In genomic region chr17:47941998-47942490, GRCh38 we compare ENCODE assay signal across 8 cellular contexts. TPM values are rescaled to one million over a fixed set of nuclear protein-coding genes. Genes with fewer than 3 reads are reported as not detected.
A peak's percentile ranks its signal among the peaks of the same experiment; 100 is the strongest.
DNase-seq lines count a peak whose midpoint lies in the region; ATAC-seq, FAIRE-seq and TF ChIP-seq lines count a peak whose summit lies in the region.

No MANE protein-coding gene starts in this region.

- H3K36me3 ChIP-seq in BE2C (0 out of 2 replicates have a peak, but pooled peaks cover 2% of the 10 kb centered on the region), MM.1S (replicated peaks; ENCODE audit: insufficient read depth, low read length) (no peaks in the 10 kb centered on the region)

- H3K9me3 Mint-ChIP-seq in dendritic cell treated with granulocyte-macrophage colony-stimulating factor and Interleukin-4, amounts not matched to agents 40 ng/mL and 50 ng/mL, for 4 days: no peaks in the 10 kb centered on the region
- peaks cover 3% of the 10 kb centered on the region for H3K9me3 Mint-ChIP-seq in natural killer cell treated with Interleukin-12 subunit alpha and Interleukin-12 subunit beta and Interleukin-15 and Interleukin-18, amount 100 ng/mL, for 72 hours

- H3K4me3 ChIP-seq in BE2C (ENCODE audit: low read depth, low read length) (peak overlapping the region; percentile 83), MM.1S (ENCODE audit: low read length) (peak overlapping the region; percentile 81)

- H3K9me2 ChIP-seq in MM.1S (replicated peaks; ENCODE audit: insufficient read depth, low read length): no peaks in the 10 kb centered on the region

- H3K27me3 ChIP-seq in BE2C (no peaks in the 10 kb centered on the region), MM.1S (replicated peaks; ENCODE audit: insufficient read depth, low read length) (no peaks in the 10 kb centered on the region)

- TF ChIP-seq POLR2A in H54 (IDR thresholded peaks at IDR 0.05; ENCODE audit: low read depth, low read length): no peak

- peak overlapping the region; percentile 81 for H3K9ac ChIP-seq in MM.1S (ENCODE audit: low read length)

- H3K9me3 ChIP-seq in BE2C (0 out of 2 replicates have a peak, but pooled peaks cover 4% of the 10 kb centered on the region), MM.1S (replicated peaks; ENCODE audit: insufficient read depth, low read length) (no peaks in the 10 kb centered on the region)

- DNase-seq in BE2C (no peak), MM.1S (no peak), H54 (ENCODE audit: insufficient read length, low spot score) (no peak)
- peak; percentile 23 for DNase-seq in natural killer cell treated with Interleukin-12 subunit alpha and Interleukin-12 subunit beta and Interleukin-15 and Interleukin-18, amount 100 ng/mL, for 72 hours (ENCODE audit: low spot score)
- DNase-seq in central memory CD4-positive, alpha-beta T cell: no peak

- peak overlapping the region; percentile 86 for H3K4me3 Mint-ChIP-seq in dendritic cell treated with granulocyte-macrophage colony-stimulating factor and Interleukin-4, amounts not matched to agents 40 ng/mL and 50 ng/mL, for 4 days
- H3K4me3 Mint-ChIP-seq in natural killer cell treated with Interleukin-12 subunit alpha and Interleukin-12 subunit beta and Interleukin-15 and Interleukin-18, amount 100 ng/mL, for 72 hours: peak overlapping the region; percentile 80

- peaks cover 49% of the 10 kb centered on the region for H3K36me3 Mint-ChIP-seq in dendritic cell treated with granulocyte-macrophage colony-stimulating factor and Interleukin-4, amounts not matched to agents 40 ng/mL and 50 ng/mL, for 4 days (ENCODE audit: low read depth)
- H3K36me3 Mint-ChIP-seq in natural killer cell treated with Interleukin-12 subunit alpha and Interleukin-12 subunit beta and Interleukin-15 and Interleukin-18, amount 100 ng/mL, for 72 hours: peaks cover 8% of the 10 kb centered on the region

- intact Hi-C loops in dendritic cell treated with granulocyte-macrophage colony-stimulating factor and Interleukin-4, amounts not matched to agents 40 ng/mL and 50 ng/mL, for 4 days (cut with micrococcal nuclease): loop anchor here (2.0 kb wide), 1 partner anchor 47 kb away; no protein-coding TSS in a partner anchor

- peaks cover 21% of the 10 kb centered on the region for H3K79me2 ChIP-seq in MM.1S (ENCODE audit: low read length)

- no peaks in the 10 kb centered on the region for H4K20me1 ChIP-seq in MM.1S (ENCODE audit: insufficient read depth, low read length)

- FAIRE-seq in H54 (lab: Jason Lieb, UNC): no peak

- H3K4me1 ChIP-seq in BE2C (no peaks in the 10 kb centered on the region), MM.1S (ENCODE audit: low read length) (peaks cover 15% of the 10 kb centered on the region)

- peaks cover 65% of the 10 kb centered on the region for H3K4me1 Mint-ChIP-seq in dendritic cell treated with granulocyte-macrophage colony-stimulating factor and Interleukin-4, amounts not matched to agents 40 ng/mL and 50 ng/mL, for 4 days (ENCODE audit: low read depth)
- peaks cover 28 to 35% of the 10 kb centered on the region in 2 donors for H3K4me1 Mint-ChIP-seq in natural killer cell treated with Interleukin-12 subunit alpha and Interleukin-12 subunit beta and Interleukin-15 and Interleukin-18, amount 100 ng/mL, for 72 hours (ENCODE audit: low read depth in 2 of 2)

- peak overlapping the region; percentile 87 for H3K27ac Mint-ChIP-seq in dendritic cell treated with granulocyte-macrophage colony-stimulating factor and Interleukin-4, amounts not matched to agents 40 ng/mL and 50 ng/mL, for 4 days
- H3K27ac Mint-ChIP-seq in natural killer cell treated with Interleukin-12 subunit alpha and Interleukin-12 subunit beta and Interleukin-15 and Interleukin-18, amount 100 ng/mL, for 72 hours: peak overlapping the region; percentile 54 to 71

- ATAC-seq in natural killer cell treated with Interleukin-12 subunit alpha and Interleukin-12 subunit beta and Interleukin-15 and Interleukin-18, amount 100 ng/mL, for 72 hours: no peak
- ATAC-seq in HG03196 (IDR thresholded peaks at IDR 0.05; ENCODE audit: unreplicated experiment) (no peak), GM21447 (IDR thresholded peaks at IDR 0.05; ENCODE audit: unreplicated experiment) (no peak)

- peak overlapping the region; percentile 98 for H3K4me2 ChIP-seq in MM.1S (ENCODE audit: low read depth, low read length)

- H3K27ac ChIP-seq in MM.1S (ENCODE audit: low read length): peak overlapping the region; percentile 52; the same call in 1 of the 2 replicates

- H3K27me3 Mint-ChIP-seq in dendritic cell treated with granulocyte-macrophage colony-stimulating factor and Interleukin-4, amounts not matched to agents 40 ng/mL and 50 ng/mL, for 4 days: no peaks in the 10 kb centered on the region
- H3K27me3 Mint-ChIP-seq in natural killer cell treated with Interleukin-12 subunit alpha and Interleukin-12 subunit beta and Interleukin-15 and Interleukin-18, amount 100 ng/mL, for 72 hours: no peaks in the 10 kb centered on the region

- peak overlapping the region; percentile 91 for H2AFZ ChIP-seq in MM.1S (ENCODE audit: low read length)

- TF ChIP-seq CTCF in BE2C (IDR thresholded peaks at IDR 0.05; ENCODE audit: low read depth, low read length): no peak
- no peak for TF ChIP-seq CTCF in MM.1S (IDR thresholded peaks at IDR 0.05; ENCODE audit: low read length)

- 0 out of 2 replicates have a peak, but pooled peaks cover 3% of the 10 kb centered on the region for H3F3A ChIP-seq in MM.1S (ENCODE audit: insufficient read depth, low read length)

RNA-seq across cellular contexts. Expression of gene PNPO, which starts 0.7 kb away (rescaled TPM):
- 8.7 TPM for polyA plus RNA-seq in BE2C (2012; ENCODE audit: insufficient read depth, insufficient read length, low read depth)
- total RNA-seq in natural killer cell treated with Interleukin-12 subunit alpha and Interleukin-12 subunit beta and Interleukin-15 and Interleukin-18, amount 100 ng/mL, for 72 hours: 10 to 100 TPM; 21.5 to 39.9 TPM

RNA-seq across cellular contexts. Expression of gene PRR15L, which starts 15.6 kb away (rescaled TPM):
- polyA plus RNA-seq in BE2C (2012; ENCODE audit: insufficient read depth, insufficient read length, low read depth): not detected
- total RNA-seq in natural killer cell treated with Interleukin-12 subunit alpha and Interleukin-12 subunit beta and Interleukin-15 and Interleukin-18, amount 100 ng/mL, for 72 hours: not detected

RNA-seq across cellular contexts. Expression of gene CDK5RAP3, which starts 28.9 kb away (rescaled TPM):
- polyA plus RNA-seq in BE2C (2012; ENCODE audit: insufficient read depth, insufficient read length, low read depth): 175 TPM
- 100 to 1,000 TPM; 150 to 278 TPM for total RNA-seq in natural killer cell treated with Interleukin-12 subunit alpha and Interleukin-12 subunit beta and Interleukin-15 and Interleukin-18, amount 100 ng/mL, for 72 hours

RNA-seq across cellular contexts. Expression of gene SP2, which starts 46.0 kb away (rescaled TPM):
- 39.3 TPM for polyA plus RNA-seq in BE2C (2012; ENCODE audit: insufficient read depth, insufficient read length, low read depth)
- total RNA-seq in natural killer cell treated with Interleukin-12 subunit alpha and Interleukin-12 subunit beta and Interleukin-15 and Interleukin-18, amount 100 ng/mL, for 72 hours: 10 to 100 TPM; 22.0 to 25.8 TPM
